1 cellular context compared by ENCODE assay signal in the genomic region with DNA sequence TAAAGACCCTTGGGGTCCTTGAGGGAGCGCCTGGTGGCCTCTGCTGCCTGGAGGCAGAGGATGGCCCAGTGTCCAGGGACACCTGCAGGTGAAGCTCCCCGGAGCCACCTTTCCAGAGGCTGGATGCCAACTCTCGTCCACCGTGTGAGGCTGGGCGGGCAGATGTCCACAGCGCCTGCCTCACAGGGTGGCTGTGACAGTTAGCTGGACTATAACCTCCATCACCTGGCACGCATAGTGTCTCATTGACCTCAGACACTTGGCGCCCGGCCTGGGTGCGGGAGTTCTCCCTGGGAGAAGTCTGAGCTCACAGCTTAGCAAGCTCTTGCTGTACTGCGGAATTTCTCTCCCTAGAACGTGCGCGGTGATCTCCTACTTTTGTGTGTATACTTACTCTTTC.
TF ChIP-seq lines count a peak whose summit lies in the region.

No MANE protein-coding gene starts in this region.

TF ChIP-seq in SK-N-SH treated with all-trans-retinoic acid at 6 μM for 48 hours, 23 proteins besides CTCF, POLR2A, EP300 and RAD21 (continued from another document):
- TF ChIP-seq CREB5 (CRISPR knock-in tag; IDR thresholded peaks at IDR 0.05; ENCODE audit: low read depth) (no peak), RARB (CRISPR knock-in tag; IDR thresholded peaks at IDR 0.05) (no peak), ZFP30 (CRISPR knock-in tag; IDR thresholded peaks at IDR 0.05) (no peak), ZC3H10 (CRISPR knock-in tag; IDR thresholded peaks at IDR 0.05) (no peak)
